Comparison of ENCODE assay signal across 9 cellular contexts in the genomic region with DNA sequence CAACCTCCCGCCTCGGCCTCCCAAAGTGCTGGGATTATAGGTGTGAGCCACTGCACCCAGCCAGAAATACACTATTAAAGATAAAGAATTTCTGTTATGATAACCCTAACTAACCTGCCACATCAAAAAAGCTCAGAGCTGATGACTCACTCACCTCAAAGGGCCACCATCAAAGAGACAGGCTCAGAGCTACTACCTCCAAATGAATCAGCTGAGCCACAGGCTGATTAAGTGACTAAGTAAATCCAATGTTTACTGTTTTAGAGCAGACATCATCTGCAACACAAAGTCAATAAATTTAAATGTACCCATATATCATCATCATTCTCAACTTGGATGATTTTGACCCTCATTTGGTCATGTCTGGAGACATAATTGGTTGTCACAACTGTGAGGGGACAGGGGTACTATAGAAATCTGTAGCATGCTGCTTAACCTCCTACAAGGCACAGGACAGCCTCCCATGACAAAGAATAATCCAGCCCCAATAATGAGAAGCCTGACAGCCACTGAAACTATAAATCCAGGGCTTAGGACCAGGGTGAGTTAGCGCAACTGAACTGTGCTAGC.
DNase-seq lines count a peak whose midpoint lies in the region; ATAC-seq, FAIRE-seq and TF ChIP-seq lines count a peak whose summit lies in the region.
"Had no signal": no experiment of that assay in that cellular context is flagged by ENCODE, and none has a peak within 500 bp of the region (broad histone marks: within the 10 kb centered on the region; RNA-seq: fewer than 3 reads in every experiment).

No MANE protein-coding gene starts in this region.

- no peaks in the 10 kb centered on the region for H3K9me3 Mint-ChIP-seq in activated CD8-positive, alpha-beta memory T cell treated with anti-CD3 and anti-CD28 coated beads, Interleukin-2, amount 10 ng/mL, durations not matched to agents 7 days and 5 days (ENCODE audit: low read depth)

- H3K79me2 ChIP-seq in keratinocyte (ENCODE audit: control insufficient read depth, insufficient read depth, low read length), result no peaks in the 10 kb centered on the region

- H3K27ac Mint-ChIP-seq in activated CD8-positive, alpha-beta memory T cell treated with anti-CD3 and anti-CD28 coated beads, Interleukin-2, amount 10 ng/mL, durations not matched to agents 7 days and 5 days, result peak overlapping the region; percentile 64

- H3K4me3 Mint-ChIP-seq in activated CD8-positive, alpha-beta memory T cell treated with anti-CD3 and anti-CD28 coated beads, Interleukin-2, amount 10 ng/mL, durations not matched to agents 7 days and 5 days, result no peak overlapping the region

- H3K9ac ChIP-seq in keratinocyte (ENCODE audit: control insufficient read depth, extremely low read depth, insufficient read depth, low read length), result no peak overlapping the region

- H3K36me3 ChIP-seq in keratinocyte (ENCODE audit: control insufficient read depth in 2 of 2, extremely low read depth in 1 of 2, insufficient read depth in 2 of 2, low read length in 2 of 2), result no peaks in the 10 kb centered on the region

- peaks cover 11% of the 10 kb centered on the region for H3K27me3 Mint-ChIP-seq in activated CD8-positive, alpha-beta memory T cell treated with anti-CD3 and anti-CD28 coated beads, Interleukin-2, amount 10 ng/mL, durations not matched to agents 7 days and 5 days

- peaks cover 24% of the 10 kb centered on the region for H3K4me1 Mint-ChIP-seq in activated CD8-positive, alpha-beta memory T cell treated with anti-CD3 and anti-CD28 coated beads, Interleukin-2, amount 10 ng/mL, durations not matched to agents 7 days and 5 days

- no peak overlapping the region for H3K4me3 ChIP-seq in keratinocyte (ENCODE audit: control insufficient read depth in 2 of 3, extremely low read depth in 1 of 3, insufficient read depth in 2 of 3, low read depth in 1 of 3, low read length in 3 of 3)

- H3K27ac ChIP-seq in keratinocyte (ENCODE audit: control insufficient read depth, insufficient read depth, low read length), result no peak overlapping the region
- H3K27ac ChIP-seq: C4-2B had no signal

- peaks cover 23% of the 10 kb centered on the region for H3K4me1 ChIP-seq in keratinocyte (ENCODE audit: control insufficient read depth, extremely low read depth, insufficient read depth, low read length)

- H3K36me3 Mint-ChIP-seq in activated CD8-positive, alpha-beta memory T cell treated with anti-CD3 and anti-CD28 coated beads, Interleukin-2, amount 10 ng/mL, durations not matched to agents 7 days and 5 days, result no peaks in the 10 kb centered on the region

- peak; percentile 13 for FAIRE-seq in keratinocyte (lab: Jason Lieb, UNC)

- H2AFZ ChIP-seq in keratinocyte (ENCODE audit: control insufficient read depth, low read length), result no peak overlapping the region

- ATAC-seq in HG03378 (IDR thresholded peaks at IDR 0.05; ENCODE audit: unreplicated experiment), result peak; percentile 73
- peak; percentile 95 for ATAC-seq in activated CD8-positive, alpha-beta memory T cell treated with anti-CD3 and anti-CD28 coated beads, Interleukin-2, amount 10 ng/mL, durations not matched to agents 7 days and 5 days
- ATAC-seq in HG02981 (IDR thresholded peaks at IDR 0.05; ENCODE audit: unreplicated experiment), result no peak
- no peak for ATAC-seq in GM21367 (IDR thresholded peaks at IDR 0.05; ENCODE audit: unreplicated experiment)

- no peaks in the 10 kb centered on the region for H3K9me3 ChIP-seq in keratinocyte (ENCODE audit: control insufficient read depth, low read depth, low read length)

- no peak for TF ChIP-seq CTCF in keratinocyte (optimal IDR thresholded peaks at IDR 0.05 in 1 of 3, IDR thresholded peaks at IDR 0.05 in 1 of 3, conservative IDR thresholded peaks at IDR 0.05 in 1 of 3; ENCODE audit: extremely low read depth in 1 of 3, insufficient read depth in 2 of 3, low read length in 3 of 3)

- no peaks in the 10 kb centered on the region for H4K20me1 ChIP-seq in keratinocyte (ENCODE audit: control insufficient read depth, extremely low read depth, insufficient read depth, low read length)

- dilution Hi-C loops in keratinocyte (cut with MboI; ENCODE audit: extremely low pct_ligation_motif_present, low sequenced_read_pairs), result no loop called here

- no peak overlapping the region for H3K4me2 ChIP-seq in keratinocyte (ENCODE audit: control insufficient read depth, extremely low read depth, insufficient read depth, low read depth, low read length)

- DNase-seq in A172 (ENCODE audit: low spot score), result peak; percentile 98
- peak; percentile 78 for DNase-seq in activated CD8-positive, alpha-beta memory T cell treated with anti-CD3 and anti-CD28 coated beads, Interleukin-2, amount 10 ng/mL, durations not matched to agents 7 days and 5 days
- DNase-seq in keratinocyte (ENCODE audit: low read depth, low spot score), result no peak
- DNase-seq in NCI-H2029 (lab: John Stamatoyannopoulos, UW), result no peak
- DNase-seq in NCI-H1694 (lab: John Stamatoyannopoulos, UW), result no peak

- CTCF ChIA-PET in activated CD8-positive, alpha-beta memory T cell treated with anti-CD3 and anti-CD28 coated beads, Interleukin-2, amount 10 ng/mL, durations not matched to agents 7 days and 5 days (lab: Charles Lee), result no interaction called here

- H3K27me3 ChIP-seq in keratinocyte (ENCODE audit: control insufficient read depth, extremely low read depth, insufficient read depth, low read length), result peaks cover 3% of the 10 kb centered on the region

- no peaks in the 10 kb centered on the region for H3K9me1 ChIP-seq in keratinocyte (ENCODE audit: control insufficient read depth, extremely low read depth, insufficient read depth, low read length)

Comparison
In these comparisons a context has a peak if more than half of its experiments do, and no peak if none do; other contexts are left out.
1. DNase-seq: peak in A172 (single experiment) and activated CD8-positive, alpha-beta memory T cell treated with anti-CD3 and anti-CD28 coated beads, Interleukin-2, amount 10 ng/mL, durations not matched to agents 7 days and 5 days (single experiment); none in keratinocyte (single experiment), NCI-H2029 (single experiment) and NCI-H1694 (single experiment).
2. ATAC-seq: peak in HG03378 (single experiment) and activated CD8-positive, alpha-beta memory T cell treated with anti-CD3 and anti-CD28 coated beads, Interleukin-2, amount 10 ng/mL, durations not matched to agents 7 days and 5 days (single experiment); none in HG02981 (single experiment) and GM21367 (single experiment).